ENCODE assay signal across 16 cellular contexts in genomic region chr1:178706467-178706866, GRCh38. TPM values are rescaled to one million over a fixed set of nuclear protein-coding genes. Genes with fewer than 3 reads are reported as not detected.
DNase-seq lines count a peak whose midpoint lies in the region; ATAC-seq and TF ChIP-seq lines count a peak whose summit lies in the region.
"Had no signal": no experiment of that assay in that cellular context is flagged by ENCODE, and none has a peak within 500 bp of the region (broad histone marks: within the 10 kb centered on the region; RNA-seq: fewer than 3 reads in every experiment).

No MANE protein-coding gene starts in this region.

- no peaks in the 10 kb centered on the region for H3K36me3 Mint-ChIP-seq in activated CD4-positive, alpha-beta memory T cell treated with anti-CD3 and anti-CD28 coated beads for 36 hours
- H3K36me3 Mint-ChIP-seq: activated naive CD8-positive, alpha-beta T cell treated with anti-CD3 and anti-CD28 coated beads, Interleukin-2, amount 10 ng/mL, durations not matched to agents 7 days and 5 days; naive thymus-derived CD8-positive, alpha-beta T cell had no signal

- peak in 6 of 8 donors; percentile 52 to 90 (median 78) for ATAC-seq in heart right ventricle
- ATAC-seq: GM23338; naive thymus-derived CD8-positive, alpha-beta T cell had no signal

- DNase-seq in Karpas-422 (no peak), adrenal gland (peak in 4 of 7 donors; percentile 31 to 64 (median 44)), heart right ventricle (no peak), sigmoid colon (peak; percentile 85), NCI-H1105 (lab: John Stamatoyannopoulos, UW) (no peak), NCI-H510A treated with DMSO at 0.1 percent for 48 hours (lab: John Stamatoyannopoulos, UW) (no peak), cortex of kidney (lab: John Stamatoyannopoulos, UW) (no peak)
- DNase-seq in activated CD4-positive, alpha-beta memory T cell treated with anti-CD3 and anti-CD28 coated beads for 36 hours = no peak
- DNase-seq: activated CD4-positive, CD25-positive, alpha-beta regulatory T cell; activated CD8-positive, alpha-beta memory T cell treated with anti-CD3 and anti-CD28 coated beads, Interleukin-2, amount 50 U/mL, for 48 hours; activated naive CD8-positive, alpha-beta T cell treated with anti-CD3 and anti-CD28 coated beads, Interleukin-2, amount 10 ng/mL, durations not matched to agents 7 days and 5 days; CD4-positive, alpha-beta T cell; naive thymus-derived CD8-positive, alpha-beta T cell; NCI-H2081 treated with DMSO at 0.1 percent for 48 hours; OCI-M1 had no signal

- no peaks in the 10 kb centered on the region for H3K9me2 ChIP-seq in Karpas-422 (replicated peaks; ENCODE audit: insufficient read depth, low read length)

- H3K4me3 Mint-ChIP-seq in activated CD4-positive, alpha-beta memory T cell treated with anti-CD3 and anti-CD28 coated beads for 36 hours = no peak overlapping the region
- H3K4me3 Mint-ChIP-seq: activated naive CD8-positive, alpha-beta T cell treated with anti-CD3 and anti-CD28 coated beads, Interleukin-2, amount 10 ng/mL, durations not matched to agents 7 days and 5 days; CD4-positive, alpha-beta T cell; GM23338; naive thymus-derived CD8-positive, alpha-beta T cell had no signal

- peaks cover 79% of the 10 kb centered on the region for H3K4me1 ChIP-seq in Karpas-422 (ENCODE audit: low read length)
- H3K4me1 ChIP-seq in adrenal gland (replicated peaks in 1 of 2) = peaks cover 5 to 9% of the 10 kb centered on the region in 2 donors
- H3K4me1 ChIP-seq in heart right ventricle = peaks cover 0 to 5% (median 0%) of the 10 kb centered on the region in 9 donors
- H3K4me1 ChIP-seq in sigmoid colon = no peaks in the 10 kb centered on the region

- no peak overlapping the region for H3K4me2 ChIP-seq in Karpas-422 (ENCODE audit: low read depth, low read length, poor library complexity, severe bottlenecking)
- H3K4me2 ChIP-seq: GM23338 had no signal

- H3K36me3 ChIP-seq in Karpas-422 (ENCODE audit: insufficient read depth, low read length) (peaks cover 35% of the 10 kb centered on the region), adrenal gland (replicated peaks in 1 of 2) (no peaks in the 10 kb centered on the region), heart right ventricle (no peaks in the 10 kb centered on the region), sigmoid colon (no peaks in the 10 kb centered on the region)

- no peaks in the 10 kb centered on the region for H3K9me3 ChIP-seq in Karpas-422 (ENCODE audit: low read length)
- H3K9me3 ChIP-seq in adrenal gland (replicated peaks in 1 of 3) = no peaks in the 10 kb centered on the region
- H3K9me3 ChIP-seq in heart right ventricle = no peaks in the 10 kb centered on the region
- no peaks in the 10 kb centered on the region for H3K9me3 ChIP-seq in sigmoid colon

- H2AFZ ChIP-seq in Karpas-422 (ENCODE audit: low read length) = no peak overlapping the region
- H2AFZ ChIP-seq: GM23338 had no signal

- no peak overlapping the region for H3K27ac Mint-ChIP-seq in activated CD4-positive, alpha-beta memory T cell treated with anti-CD3 and anti-CD28 coated beads for 36 hours
- H3K27ac Mint-ChIP-seq: activated naive CD8-positive, alpha-beta T cell treated with anti-CD3 and anti-CD28 coated beads, Interleukin-2, amount 10 ng/mL, durations not matched to agents 7 days and 5 days; CD4-positive, alpha-beta T cell; GM23338 had no signal

- TF ChIP-seq CTCF in adrenal gland (IDR thresholded peaks at IDR 0.05) (no peak), heart right ventricle (IDR thresholded peaks at IDR 0.05) (no peak), sigmoid colon (IDR thresholded peaks at IDR 0.05) (no peak)

- TF ChIP-seq EP300 in sigmoid colon (IDR thresholded peaks at IDR 0.05) = no peak

- H3K27me3 Mint-ChIP-seq in activated CD4-positive, alpha-beta memory T cell treated with anti-CD3 and anti-CD28 coated beads for 36 hours = peaks cover 26% of the 10 kb centered on the region

- intact Hi-C loops in adrenal gland (cut with DNase I) = no loop called here
- intact Hi-C loops in heart right ventricle (cut with DNase I) = no loop called here
- intact Hi-C loops in sigmoid colon (cut with DNase I) = no loop called here
- intact Hi-C loops in activated CD4-positive, alpha-beta memory T cell treated with anti-CD3 and anti-CD28 coated beads for 36 hours (cut with micrococcal nuclease) = no loop called here

- H3K4me3 ChIP-seq in Karpas-422 (ENCODE audit: low read length) (no peak overlapping the region), adrenal gland (no peak overlapping the region), heart right ventricle (no peak overlapping the region), sigmoid colon (no peak overlapping the region)
- H3K4me3 ChIP-seq: GM23338 had no signal

- H3K79me2 ChIP-seq in Karpas-422 (ENCODE audit: low read length) = peaks cover 26% of the 10 kb centered on the region

- 47 to 76% (median 53%) methylated on average over 2 of the region's 2 CpGs for WGBS in adrenal gland, 4 donors
- 67 to 77% methylated on average over 2 of the region's 2 CpGs for WGBS in heart right ventricle, 2 donors
- 70 to 78% methylated on average over 2 of the region's 2 CpGs for WGBS in sigmoid colon, 2 donors

- peak overlapping the region; percentile 77 for H3K27ac ChIP-seq in Karpas-422 (ENCODE audit: low read length)
- no peak overlapping the region for H3K27ac ChIP-seq in adrenal gland
- no peak overlapping the region for H3K27ac ChIP-seq in heart right ventricle
- no peak overlapping the region for H3K27ac ChIP-seq in sigmoid colon

- H4K20me1 ChIP-seq in Karpas-422 (ENCODE audit: insufficient read depth, low read depth, low read length) = no peaks in the 10 kb centered on the region

- H3K9me3 Mint-ChIP-seq in activated CD4-positive, alpha-beta memory T cell treated with anti-CD3 and anti-CD28 coated beads for 36 hours = no peaks in the 10 kb centered on the region
- H3K9me3 Mint-ChIP-seq: activated naive CD8-positive, alpha-beta T cell treated with anti-CD3 and anti-CD28 coated beads, Interleukin-2, amount 10 ng/mL, durations not matched to agents 7 days and 5 days; CD4-positive, alpha-beta T cell; GM23338; naive thymus-derived CD8-positive, alpha-beta T cell had no signal

- POLR2A ChIA-PET in activated CD4-positive, alpha-beta memory T cell treated with anti-CD3 and anti-CD28 coated beads for 36 hours (lab: Charles Lee) = no interaction called here

- TF ChIP-seq POLR2A in adrenal gland (IDR thresholded peaks at IDR 0.05) (no peak), sigmoid colon (IDR thresholded peaks at IDR 0.05) (no peak)

- CTCF ChIA-PET in activated CD4-positive, alpha-beta memory T cell treated with anti-CD3 and anti-CD28 coated beads for 36 hours (lab: Charles Lee) = interaction anchor here (0.7 kb wide), 1 partner anchor 474 kb away, joined by 3 read pairs; no protein-coding TSS in a partner anchor

- H3K27me3 ChIP-seq in Karpas-422 (ENCODE audit: low read length) = no peaks in the 10 kb centered on the region
- no peaks in the 10 kb centered on the region for H3K27me3 ChIP-seq in adrenal gland
- H3K27me3 ChIP-seq in heart right ventricle = peaks cover 0 to 9% (median 0%) of the 10 kb centered on the region in 7 donors
- H3K27me3 ChIP-seq in sigmoid colon = no peaks in the 10 kb centered on the region

- no peak overlapping the region for H3K9ac ChIP-seq in Karpas-422 (ENCODE audit: low read length)

- no peaks in the 10 kb centered on the region for H3K4me1 Mint-ChIP-seq in activated CD4-positive, alpha-beta memory T cell treated with anti-CD3 and anti-CD28 coated beads for 36 hours (ENCODE audit: low read depth)
- H3K4me1 Mint-ChIP-seq: activated naive CD8-positive, alpha-beta T cell treated with anti-CD3 and anti-CD28 coated beads, Interleukin-2, amount 10 ng/mL, durations not matched to agents 7 days and 5 days had no signal

RNA-seq across cellular contexts. Expression of gene RALGPS2, which starts 18.6 kb away (rescaled TPM):
- 151 and 238 TPM in 2 replicates for total RNA-seq in Karpas-422 (2014; rRNA removed; shearing (Covaris generic); ENCODE audit: low replicate concordance)
- total RNA-seq in adrenal gland = 10 to 100 TPM in 7 of 8 donors, 1 to 10 TPM in 1; 9.3 to 35.9 (median 13.7) TPM
- 1 to 10 TPM; 2.5 to 8.3 (median 4.2) TPM for polyA plus RNA-seq in adrenal gland
- total RNA-seq in heart right ventricle = 10 to 100 TPM in 3 of 10 donors, 1 to 10 TPM in 7; 5.9 to 12.8 (median 7.8) TPM
- polyA plus RNA-seq in heart right ventricle = 1 to 10 TPM; 1.4 to 2.2 TPM
- total RNA-seq in sigmoid colon = 10 to 100 TPM in 3 of 4 donors, 1 to 10 TPM in 1; 9.2 to 24.3 (median 21.0) TPM
- 10 to 100 TPM in 1 of 3 donors, 1 to 10 TPM in 2; 6.6 to 14.3 (median 9.5) TPM for polyA plus RNA-seq in sigmoid colon
- total RNA-seq in activated CD4-positive, alpha-beta memory T cell treated with anti-CD3 and anti-CD28 coated beads for 36 hours = 1 to 10 TPM; 3.3 to 3.8 TPM

Comparison
In these comparisons a context has a peak if more than half of its experiments do, and no peak if none do; other contexts are left out.
1. DNase-seq: peak in adrenal gland (4 of 7) and sigmoid colon (single experiment); none in Karpas-422 (single experiment), heart right ventricle (0 of 2), NCI-H1105 (single experiment), NCI-H510A treated with DMSO at 0.1 percent for 48 hours (single experiment), activated CD4-positive, alpha-beta memory T cell treated with anti-CD3 and anti-CD28 coated beads for 36 hours (single experiment) and cortex of kidney (single experiment).